33 cellular contexts compared by ENCODE assay signal in the genomic region with DNA sequence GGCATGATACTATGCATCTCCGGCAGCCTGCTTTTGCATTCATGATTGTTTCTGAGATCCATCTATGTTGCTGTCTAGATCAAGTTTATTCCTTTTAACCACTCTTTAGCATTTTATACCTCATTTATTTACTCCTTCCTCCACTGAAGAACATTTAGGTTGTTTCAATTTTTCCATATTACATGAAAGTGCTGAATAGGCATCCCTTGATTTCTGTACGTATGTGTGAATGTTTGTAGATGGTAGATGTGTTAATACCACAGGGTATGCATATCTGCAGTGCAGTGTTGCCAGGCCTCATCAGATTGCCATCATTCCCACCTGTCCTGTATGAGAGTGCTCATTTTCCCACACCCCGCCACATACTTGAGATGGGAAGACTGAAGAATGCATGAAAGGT.
"Had no signal": no experiment of that assay in that cellular context is flagged by ENCODE, and none has a peak within 500 bp of the region (broad histone marks: within the 10 kb centered on the region; RNA-seq: fewer than 3 reads in every experiment).

No MANE protein-coding gene starts in this region.

- H3K27ac ChIP-seq: colonic mucosa, pancreas, prostate gland, skin epidermis, testis had no signal

- H3K27me3 Mint-ChIP-seq: activated CD4-positive, alpha-beta memory T cell treated with anti-CD3 and anti-CD28 coated beads for 36 hours; activated CD4-positive, alpha-beta T cell treated with anti-CD3 and anti-CD28 coated beads, Interleukin-2, amount 10 ng/mL, durations not matched to agents 24 days and 14 days; activated T-cell treated with anti-CD3 and anti-CD28 coated beads, Interleukin-2, amount 50 U/mL, for 24 hours; central memory CD8-positive, alpha-beta T cell; naive thymus-derived CD8-positive, alpha-beta T cell; type B pancreatic cell had no signal

- H3K9me3 Mint-ChIP-seq: activated CD4-positive, alpha-beta memory T cell treated with anti-CD3 and anti-CD28 coated beads for 36 hours; activated CD4-positive, alpha-beta T cell treated with anti-CD3 and anti-CD28 coated beads, Interleukin-2, amount 10 ng/mL, durations not matched to agents 24 days and 14 days; activated naive CD4-positive, alpha-beta T cell treated with anti-CD3 and anti-CD28 coated beads for 36 hours; activated T-cell treated with anti-CD3 and anti-CD28 coated beads, Interleukin-2, amount 50 U/mL, for 24 hours; central memory CD8-positive, alpha-beta T cell; immature natural killer cell; naive thymus-derived CD8-positive, alpha-beta T cell; neural crest cell; T-helper 1 cell treated with Interleukin-12 subunit alpha and Interleukin-12 subunit beta and Interleukin-4 antibody, amounts not matched to agents 30 μg/mL and 1 μg/mL, for 36 hours; type B pancreatic cell had no signal

- H3K4me3 ChIP-seq: colonic mucosa, dorsolateral prefrontal cortex, pancreas, prostate gland, skin epidermis, testis, uterus had no signal

- H3K4me1 Mint-ChIP-seq: neural crest cell had no signal

- ATAC-seq: naive thymus-derived CD8-positive, alpha-beta T cell; pancreas; sciatic nerve; stimulated activated naive CD8-positive, alpha-beta T cell treated with anti-CD3 and anti-CD28 coated beads, Interleukin-15, Interleukin-2, amounts not matched to agents 100 U/mL and 50 U/mL, for 24 hours had no signal

- H3K4me3 Mint-ChIP-seq: activated CD4-positive, alpha-beta memory T cell treated with anti-CD3 and anti-CD28 coated beads for 36 hours; activated CD4-positive, alpha-beta T cell treated with anti-CD3 and anti-CD28 coated beads, Interleukin-2, amount 10 ng/mL, durations not matched to agents 24 days and 14 days; activated naive CD4-positive, alpha-beta T cell treated with anti-CD3 and anti-CD28 coated beads for 36 hours; activated T-cell treated with anti-CD3 and anti-CD28 coated beads, Interleukin-2, amount 50 U/mL, for 24 hours; central memory CD8-positive, alpha-beta T cell; immature natural killer cell; naive thymus-derived CD8-positive, alpha-beta T cell; neural crest cell; T-helper 1 cell treated with Interleukin-12 subunit alpha and Interleukin-12 subunit beta and Interleukin-4 antibody, amounts not matched to agents 30 μg/mL and 1 μg/mL, for 36 hours; type B pancreatic cell had no signal

- DNase-seq: activated CD4-positive, alpha-beta memory T cell treated with anti-CD3 and anti-CD28 coated beads for 36 hours; activated CD4-positive, alpha-beta T cell treated with anti-CD3 and anti-CD28 coated beads, Interleukin-2, amount 10 ng/mL, durations not matched to agents 24 days and 14 days; activated CD4-positive, CD25-positive, alpha-beta regulatory T cell treated with anti-CD3 and anti-CD28 coated beads, Interleukin-2, amount 50 U/mL, for 72 hours; activated effector memory CD4-positive, alpha-beta T cell treated with anti-CD3 and anti-CD28 coated beads, Interleukin-2, amount 50 U/mL, for 16 hours; activated naive CD4-positive, alpha-beta T cell treated with anti-CD3 and anti-CD28 coated beads for 36 hours; activated T-cell treated with anti-CD3 and anti-CD28 coated beads, Interleukin-2, amount 50 U/mL, for 24 hours; amygdala; colonic mucosa; dorsolateral prefrontal cortex; effector memory CD4-positive, alpha-beta T cell; hippocampal formation; immature natural killer cell; kidney; midbrain; naive thymus-derived CD8-positive, alpha-beta T cell; nucleus accumbens; pancreas; retina; SK-N-SH; stimulated activated CD4-positive, alpha-beta T cell treated with anti-CD3 and anti-CD28 coated beads, Interleukin-12 subunit alpha, Interleukin-12 subunit beta, amount 100 ng/mL, for 4 hours; stimulated activated CD4-positive, alpha-beta T cell treated with anti-CD3 and anti-CD28 coated beads, Interleukin-4, amount 100 ng/mL, for 1 hour; stimulated activated naive CD8-positive, alpha-beta T cell treated with anti-CD3 and anti-CD28 coated beads, Interleukin-15, Interleukin-2, amounts not matched to agents 100 U/mL and 50 U/mL, for 24 hours; SW 1271; T-helper 9 cell; testis; uterus had no signal

- H3K27ac Mint-ChIP-seq: activated CD4-positive, alpha-beta memory T cell treated with anti-CD3 and anti-CD28 coated beads for 36 hours; activated CD4-positive, alpha-beta T cell treated with anti-CD3 and anti-CD28 coated beads, Interleukin-2, amount 10 ng/mL, durations not matched to agents 24 days and 14 days; activated naive CD4-positive, alpha-beta T cell treated with anti-CD3 and anti-CD28 coated beads for 36 hours; T-helper 1 cell treated with Interleukin-12 subunit alpha and Interleukin-12 subunit beta and Interleukin-4 antibody, amounts not matched to agents 30 μg/mL and 1 μg/mL, for 36 hours; type B pancreatic cell had no signal
